Comparison of ENCODE assay signal across 8 cellular contexts in genomic region chr2:131105156-131105949, GRCh38. TPM values are rescaled to one million over a fixed set of nuclear protein-coding genes. Genes with fewer than 3 reads are reported as not detected.
DNase-seq lines count a peak whose midpoint lies in the region; ATAC-seq and TF ChIP-seq lines count a peak whose summit lies in the region.

TSS of gene PLEKHB2 (plus strand) at chr2:131105336. CDS start at chr2:131120942, 15,606 bp downstream.

- H3K27me3 ChIP-seq in BE2C: no peaks in the 10 kb centered on the region

- no peaks in the 10 kb centered on the region for H3K4me1 ChIP-seq in BE2C

- peak; percentile 83 for DNase-seq in BE2C
- peak; percentile 77 for DNase-seq in NCI-H748 treated with DMSO at 0.1 percent for 48 hours (lab: John Stamatoyannopoulos, UW)
- DNase-seq in activated CD4-positive, alpha-beta T cell treated with anti-CD3 and anti-CD28 coated beads, Interleukin-2, amount 50 U/mL, for 4 hours: peak; percentile 86 to 87
- DNase-seq in dermis microvascular lymphatic vessel endothelial cell (ENCODE audit: low read depth in 2 of 2): peak; percentile 46 to 90
- peak; percentile 88 to 98 for DNase-seq in lower leg skin (ENCODE audit: low spot score in 2 of 2)
- DNase-seq in stimulated activated CD4-positive, alpha-beta T cell treated with anti-CD3 and anti-CD28 coated beads, Interleukin-4, amount 100 ng/mL, for 48 hours (ENCODE audit: low read depth in 2 of 2): peak; percentile 87 to 92

- intact Hi-C loops in lower leg skin (cut with DNase I; ENCODE audit: low total_unique reads): no loop called here

- H3K9me3 ChIP-seq in BE2C: no peaks in the 10 kb centered on the region

- TF ChIP-seq POLR2A in lower leg skin (IDR thresholded peaks at IDR 0.05): peak in 1 of 2 donors; percentile 76

- TF ChIP-seq CTCF in BE2C (IDR thresholded peaks at IDR 0.05; ENCODE audit: low read depth, low read length) (no peak), lower leg skin (IDR thresholded peaks at IDR 0.05) (no peak)

- no peaks in the 10 kb centered on the region for H3K36me3 ChIP-seq in BE2C

- peak; percentile 81 for ATAC-seq in GM19035 (IDR thresholded peaks at IDR 0.05; ENCODE audit: unreplicated experiment)
- ATAC-seq in HG03342 (IDR thresholded peaks at IDR 0.05; ENCODE audit: unreplicated experiment): peak; percentile 73

- H3K4me3 ChIP-seq in BE2C (ENCODE audit: low read depth, low read length) (peak within 1 kb of the TSS; percentile 76), lower leg skin (ENCODE audit: low read depth, poor library complexity, severe bottlenecking) (peak within 1 kb of the TSS; percentile 95)

- 1% methylated on average over 66 of the region's 66 CpGs for WGBS in lower leg skin, 2 donors

RNA-seq across cellular contexts. Expression of gene PLEKHB2, which starts in this region (rescaled TPM):
- polyA plus RNA-seq in BE2C (2012; ENCODE audit: insufficient read depth, insufficient read length, low read depth): 39.1 TPM
- 102 and 148 TPM in 2 replicates for total RNA-seq in dermis microvascular lymphatic vessel endothelial cell
- 10 to 100 TPM; 39.8 to 58.3 (median 45.6) TPM for total RNA-seq in lower leg skin

Comparison
In these comparisons a context has a peak if more than half of its experiments do, and no peak if none do; other contexts are left out.
1. Peak in every context shown above with its lines: DNase-seq, ATAC-seq and H3K4me3 ChIP-seq.